Comparison of ENCODE assay signal across 23 cellular contexts in the genomic region with DNA sequence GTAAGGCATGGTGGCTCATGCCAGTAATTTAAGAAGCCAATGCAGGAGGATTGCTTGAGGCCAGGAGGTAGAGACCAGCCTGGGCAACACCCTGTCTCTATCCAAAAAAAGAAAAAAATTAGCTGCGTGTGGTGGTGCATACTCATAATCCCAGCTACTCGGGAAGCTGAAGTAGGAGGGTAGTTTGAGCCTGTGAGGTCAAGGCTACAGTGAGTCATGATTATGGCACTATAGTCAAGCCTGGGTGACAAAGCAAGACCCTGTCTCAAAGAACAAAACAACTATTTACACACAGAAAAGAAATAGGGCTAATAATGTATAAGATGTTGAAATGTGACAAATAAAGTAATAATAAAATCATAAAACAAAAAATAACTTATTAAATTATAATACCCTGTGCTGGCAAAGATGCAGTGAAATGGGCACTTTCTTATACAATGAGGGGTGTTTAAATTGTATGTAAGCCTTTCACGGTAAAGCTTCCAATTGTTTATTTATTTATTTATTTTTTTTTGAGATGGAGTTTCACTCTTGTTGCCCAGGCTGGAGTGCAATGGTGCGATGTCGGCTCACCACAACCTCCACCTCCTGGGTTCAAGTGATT.
DNase-seq lines count a peak whose midpoint lies in the region; ATAC-seq and TF ChIP-seq lines count a peak whose summit lies in the region.
"Had no signal": no experiment of that assay in that cellular context is flagged by ENCODE, and none has a peak within 500 bp of the region (broad histone marks: within the 10 kb centered on the region; RNA-seq: fewer than 3 reads in every experiment).

No MANE protein-coding gene starts in this region.

- WGBS in tibial nerve, 2 donors: 83 to 85% methylated on average over 4 to 5 of the region's 5 CpGs

- TF ChIP-seq CTCF in NB4 (IDR thresholded peaks at IDR 0.05; ENCODE audit: low read depth, low read length): no peak
- TF ChIP-seq CTCF in tibial nerve (IDR thresholded peaks at IDR 0.05): no peak

- H3K27ac ChIP-seq in tibial nerve: no peak overlapping the region
- H3K27ac ChIP-seq: body of pancreas, neutrophil, SJCRH30, upper lobe of right lung had no signal

- peak; percentile 90 for DNase-seq in HCEC 1CT
- peak; percentile 49 for DNase-seq in NB4 (ENCODE audit: low read depth)
- DNase-seq in dermis blood vessel endothelial cell: peak; percentile 6
- peak; percentile 65 for DNase-seq in kidney tubule cell (ENCODE audit: low spot score)
- no peak for DNase-seq in tibial nerve (ENCODE audit: low spot score in 2 of 2)
- DNase-seq in NCI-H1930 (lab: John Stamatoyannopoulos, UW): no peak
- no peak for DNase-seq in OCI-M1 (lab: John Stamatoyannopoulos, UW)
- DNase-seq: activated CD4-positive, alpha-beta T cell treated with anti-CD3 and anti-CD28 coated beads, Interleukin-2, amount 10 ng/mL, durations not matched to agents 7 days and 5 days; activated CD8-positive, alpha-beta memory T cell treated with anti-CD3 and anti-CD28 coated beads, Interleukin-2, amount 50 U/mL, for 4 hours; activated naive CD8-positive, alpha-beta T cell treated with anti-CD3 and anti-CD28 coated beads, Interleukin-2, amount 10 ng/mL, durations not matched to agents 7 days and 5 days; body of pancreas; CD8-positive, alpha-beta T cell; DMS79 treated with DMSO at 0.1 percent for 48 hours; endodermal cell; Kasumi-1; NCI-H1436 treated with DMSO at 0.1 percent for 48 hours; NCI-H2171; NCI-H526 treated with DMSO at 0.1 percent for 48 hours; SJCRH30; T-helper 17 cell; upper lobe of right lung had no signal

- TF ChIP-seq POLR2A in NB4 (IDR thresholded peaks at IDR 0.05; ENCODE audit: extremely low read depth, insufficient read length) (no peak), tibial nerve (IDR thresholded peaks at IDR 0.05) (no peak)

- TF ChIP-seq EP300 in tibial nerve (IDR thresholded peaks at IDR 0.05): no peak

- H3K9me3 ChIP-seq in tibial nerve: peaks cover 0 to 17% (median 0%) of the 10 kb centered on the region in 4 donors
- H3K9me3 ChIP-seq: body of pancreas, neutrophil, SJCRH30, upper lobe of right lung had no signal

- no peak overlapping the region for H3K4me3 ChIP-seq in NB4 (ENCODE audit: low read depth, low read length)
- no peak overlapping the region for H3K4me3 ChIP-seq in tibial nerve
- H3K4me3 ChIP-seq: body of pancreas, SJCRH30, upper lobe of right lung had no signal

- ATAC-seq in GM21526 (IDR thresholded peaks at IDR 0.05; ENCODE audit: low FRiP score, unreplicated experiment): no peak
- ATAC-seq: body of pancreas; CD8-positive, alpha-beta T cell; T-helper 17 cell; upper lobe of right lung had no signal

- H3K27me3 ChIP-seq in tibial nerve: no peaks in the 10 kb centered on the region
- H3K27me3 ChIP-seq: body of pancreas, neutrophil, SJCRH30, upper lobe of right lung had no signal

- H3K4me1 ChIP-seq in tibial nerve: no peaks in the 10 kb centered on the region
- H3K4me1 ChIP-seq: body of pancreas, SJCRH30, upper lobe of right lung had no signal

- H3K36me3 ChIP-seq in tibial nerve: peaks cover 3 to 71% (median 11%) of the 10 kb centered on the region in 3 donors
- H3K36me3 ChIP-seq: neutrophil, upper lobe of right lung had no signal

Comparison
In these comparisons a context has a peak if more than half of its experiments do, and no peak if none do; other contexts are left out.
1. DNase-seq: peak in HCEC 1CT (single experiment), NB4 (single experiment), dermis blood vessel endothelial cell (single experiment) and kidney tubule cell (single experiment); none in tibial nerve (0 of 2), NCI-H1930 (0 of 2) and OCI-M1 (single experiment).